ENCODE assay signal across 14 cellular contexts in genomic region chr5:77300457-77300856, GRCh38.
DNase-seq lines count a peak whose midpoint lies in the region; ATAC-seq and TF ChIP-seq lines count a peak whose summit lies in the region.
"Had no signal": no experiment of that assay in that cellular context is flagged by ENCODE, and none has a peak within 500 bp of the region (broad histone marks: within the 10 kb centered on the region; RNA-seq: fewer than 3 reads in every experiment).

No MANE protein-coding gene starts in this region.

- no peaks in the 10 kb centered on the region for H3K36me3 Mint-ChIP-seq in activated CD4-positive, alpha-beta T cell treated with anti-CD3 and anti-CD28 coated beads, Interleukin-2, amount 10 ng/mL, durations not matched to agents 24 days and 14 days (ENCODE audit: low read depth)
- no peaks in the 10 kb centered on the region for H3K36me3 Mint-ChIP-seq in stimulated activated memory B cell treated with anti-CD40 and anti-IgM and Interleukin-4, amounts not matched to agents 10 μg/mL and 1 μg/mL and 100 μg/mL, for 72 hours
- H3K36me3 Mint-ChIP-seq: CD4-positive, CD25-positive, alpha-beta regulatory T cell had no signal

- H3K4me3 ChIP-seq in dorsolateral prefrontal cortex: no peak overlapping the region
- H3K4me3 ChIP-seq: BLaER1 treated with 17β-estradiol and CSF1 and Interleukin-3, amounts not matched to agents 10 nM and 100 nM; GM12878 had no signal

- TF ChIP-seq CTCF in dorsolateral prefrontal cortex (IDR thresholded peaks at IDR 0.05 in 54 of 56, conservative IDR thresholded peaks at IDR 0.05 in 2 of 56; ENCODE audit: low read depth in 1 of 56, partially characterized antibody in 56 of 56): no peak

- intact Hi-C loops in activated CD4-positive, alpha-beta T cell treated with anti-CD3 and anti-CD28 coated beads, Interleukin-2, amount 10 ng/mL, durations not matched to agents 24 days and 14 days (cut with micrococcal nuclease): no loop called here
- intact Hi-C loops in dorsolateral prefrontal cortex (cut with DNase I): no loop called here

- peaks cover 11% of the 10 kb centered on the region for H3K27me3 Mint-ChIP-seq in activated CD4-positive, alpha-beta T cell treated with anti-CD3 and anti-CD28 coated beads, Interleukin-2, amount 10 ng/mL, durations not matched to agents 24 days and 14 days
- peaks cover 20% of the 10 kb centered on the region for H3K27me3 Mint-ChIP-seq in stimulated activated memory B cell treated with anti-CD40 and anti-IgM and Interleukin-4, amounts not matched to agents 10 μg/mL and 1 μg/mL and 100 μg/mL, for 72 hours

- in situ Hi-C loops in ACHN (cut with HindIII; ENCODE audit: low pct_ligation_motif_present, low pct_unique_long_range_greater_than_20kb, low sequenced_read_pairs): no loop called here

- no peak for ATAC-seq in stimulated activated memory B cell treated with anti-CD40 and anti-IgM and Interleukin-4, amounts not matched to agents 10 μg/mL and 1 μg/mL and 100 μg/mL, for 72 hours
- no peak for ATAC-seq in HG03442 (IDR thresholded peaks at IDR 0.05; ENCODE audit: unreplicated experiment)
- ATAC-seq: GM12878, HCT116 had no signal

- H3K27ac ChIP-seq in dorsolateral prefrontal cortex: peak overlapping the region in 31 of 59 donors; percentile 1 to 81 (median 46)
- H3K27ac ChIP-seq: 22Rv1; BLaER1 treated with 17β-estradiol and CSF1 and Interleukin-3, amounts not matched to agents 10 nM and 100 nM had no signal

- H3K27ac Mint-ChIP-seq in activated CD4-positive, alpha-beta T cell treated with anti-CD3 and anti-CD28 coated beads, Interleukin-2, amount 10 ng/mL, durations not matched to agents 24 days and 14 days: no peak overlapping the region
- peak overlapping the region; percentile 76 for H3K27ac Mint-ChIP-seq in stimulated activated memory B cell treated with anti-CD40 and anti-IgM and Interleukin-4, amounts not matched to agents 10 μg/mL and 1 μg/mL and 100 μg/mL, for 72 hours
- H3K27ac Mint-ChIP-seq: CD4-positive, CD25-positive, alpha-beta regulatory T cell; IgD-negative memory B cell had no signal

- H3K4me3 Mint-ChIP-seq in activated CD4-positive, alpha-beta T cell treated with anti-CD3 and anti-CD28 coated beads, Interleukin-2, amount 10 ng/mL, durations not matched to agents 24 days and 14 days: no peak overlapping the region
- no peak overlapping the region for H3K4me3 Mint-ChIP-seq in stimulated activated memory B cell treated with anti-CD40 and anti-IgM and Interleukin-4, amounts not matched to agents 10 μg/mL and 1 μg/mL and 100 μg/mL, for 72 hours
- H3K4me3 Mint-ChIP-seq: CD4-positive, CD25-positive, alpha-beta regulatory T cell; IgD-negative memory B cell had no signal

- DNase-seq in activated CD4-positive, alpha-beta T cell treated with anti-CD3 and anti-CD28 coated beads, Interleukin-2, amount 10 ng/mL, durations not matched to agents 24 days and 14 days: peak; percentile 26
- DNase-seq in activated CD4-positive, alpha-beta T cell treated with anti-CD3 and anti-CD28 coated beads, Interleukin-2, amount 50 U/mL, for 48 hours: no peak
- no peak for DNase-seq in dorsolateral prefrontal cortex
- DNase-seq in NCI-H526 treated with DMSO at 0.1 percent for 48 hours (lab: John Stamatoyannopoulos, UW): no peak
- DNase-seq in ACHN: no peak
- DNase-seq: Calu3; CD4-positive, CD25-positive, alpha-beta regulatory T cell had no signal

- H3K4me1 Mint-ChIP-seq in activated CD4-positive, alpha-beta T cell treated with anti-CD3 and anti-CD28 coated beads, Interleukin-2, amount 10 ng/mL, durations not matched to agents 24 days and 14 days: peaks cover 2% of the 10 kb centered on the region
- peaks cover 25% of the 10 kb centered on the region for H3K4me1 Mint-ChIP-seq in stimulated activated memory B cell treated with anti-CD40 and anti-IgM and Interleukin-4, amounts not matched to agents 10 μg/mL and 1 μg/mL and 100 μg/mL, for 72 hours
- H3K4me1 Mint-ChIP-seq: CD4-positive, CD25-positive, alpha-beta regulatory T cell had no signal

- H3K27me3 ChIP-seq in dorsolateral prefrontal cortex: no peaks in the 10 kb centered on the region
- H3K27me3 ChIP-seq: BLaER1 treated with 17β-estradiol and CSF1 and Interleukin-3, amounts not matched to agents 10 nM and 100 nM had no signal

- H3K9me3 Mint-ChIP-seq in activated CD4-positive, alpha-beta T cell treated with anti-CD3 and anti-CD28 coated beads, Interleukin-2, amount 10 ng/mL, durations not matched to agents 24 days and 14 days: peaks cover 10% of the 10 kb centered on the region
- peaks cover 6% of the 10 kb centered on the region for H3K9me3 Mint-ChIP-seq in stimulated activated memory B cell treated with anti-CD40 and anti-IgM and Interleukin-4, amounts not matched to agents 10 μg/mL and 1 μg/mL and 100 μg/mL, for 72 hours
